Comparison of ENCODE assay signal across 12 cellular contexts in the genomic region with DNA sequence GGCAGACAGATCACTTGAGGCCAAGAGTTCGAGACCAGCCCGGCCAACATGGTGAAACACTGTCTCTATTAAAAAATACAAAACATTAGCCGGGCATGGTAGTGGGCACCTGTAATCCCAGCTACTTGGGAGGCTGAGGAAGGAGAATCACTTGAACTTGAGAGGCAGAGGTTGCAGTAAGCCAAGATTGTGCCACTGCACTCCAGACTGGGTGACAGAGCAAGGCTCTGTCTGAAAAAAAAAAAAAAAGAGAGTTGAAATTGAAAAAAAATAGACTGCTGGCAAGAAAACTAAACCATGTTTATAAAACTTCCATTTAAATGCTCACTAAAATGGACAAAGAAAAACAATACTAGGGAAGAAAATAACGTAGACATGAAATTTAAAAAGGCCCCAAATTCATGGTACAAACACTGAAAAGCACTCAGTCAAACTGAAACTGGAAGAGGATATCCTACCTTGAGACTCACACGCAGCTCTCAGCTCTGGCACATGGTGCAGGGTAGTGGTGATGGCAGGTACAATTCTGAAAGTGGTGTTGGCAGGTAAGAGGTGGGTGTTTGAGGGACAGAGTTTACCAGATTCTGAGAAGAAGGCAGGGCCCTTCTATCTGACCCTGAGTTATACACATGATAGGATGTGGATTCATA. TPM values are rescaled to one million over a fixed set of nuclear protein-coding genes. Genes with fewer than 3 reads are reported as not detected.
A peak's percentile ranks its signal among the peaks of the same experiment; 100 is the strongest.
DNase-seq lines count a peak whose midpoint lies in the region; ATAC-seq, FAIRE-seq and TF ChIP-seq lines count a peak whose summit lies in the region.
"Had no signal": no experiment of that assay in that cellular context is flagged by ENCODE, and none has a peak within 500 bp of the region (broad histone marks: within the 10 kb centered on the region; RNA-seq: fewer than 3 reads in every experiment).

No MANE protein-coding gene starts in this region.

- peaks cover 38% of the 10 kb centered on the region for H3K36me3 Mint-ChIP-seq in activated CD8-positive, alpha-beta T cell treated with anti-CD3 and anti-CD28 coated beads for 36 hours (ENCODE audit: low read depth)
- H3K36me3 Mint-ChIP-seq in nephron progenitor cell (ENCODE audit: low read depth) (peaks cover 38% of the 10 kb centered on the region), neural progenitor cell (peaks cover 19% of the 10 kb centered on the region)

- no peak overlapping the region for H2AFZ ChIP-seq in neural progenitor cell (replicated peaks)

- H3K4me2 ChIP-seq in neural progenitor cell, result no peak overlapping the region

- ATAC-seq in HG02588 (IDR thresholded peaks at IDR 0.05; ENCODE audit: unreplicated experiment) (peak; percentile 51), HG03139 (IDR thresholded peaks at IDR 0.05; ENCODE audit: unreplicated experiment) (no peak), HG02884 (IDR thresholded peaks at IDR 0.05; ENCODE audit: unreplicated experiment) (no peak)
- ATAC-seq in activated CD8-positive, alpha-beta T cell treated with anti-CD3 and anti-CD28 coated beads for 36 hours, result peak; percentile 97

- POLR2A ChIA-PET in activated CD8-positive, alpha-beta T cell treated with anti-CD3 and anti-CD28 coated beads for 36 hours (lab: Charles Lee), result interaction anchor here (0.6 to 1.4 kb wide), 4 partner anchors 19 to 143 kb away, joined by 3 to 5 read pairs (median 3); partner anchors contain the start of genes ALOX12B and CNTROB

- peak overlapping the region; percentile 21 for H3K4me3 Mint-ChIP-seq in activated CD8-positive, alpha-beta T cell treated with anti-CD3 and anti-CD28 coated beads for 36 hours
- H3K4me3 Mint-ChIP-seq in nephron progenitor cell (no peak overlapping the region), neural progenitor cell (no peak overlapping the region)

- no peaks in the 10 kb centered on the region for H3K27me3 ChIP-seq in neural progenitor cell

- H3F3A ChIP-seq in neural progenitor cell (ENCODE audit: low read depth), result no peaks in the 10 kb centered on the region

- H3K27ac Mint-ChIP-seq in activated CD8-positive, alpha-beta T cell treated with anti-CD3 and anti-CD28 coated beads for 36 hours, result peak overlapping the region; percentile 83
- H3K27ac Mint-ChIP-seq in nephron progenitor cell (peak overlapping the region; percentile 57), neural progenitor cell (no peak overlapping the region)

- peaks cover 29% of the 10 kb centered on the region for H3K4me1 Mint-ChIP-seq in activated CD8-positive, alpha-beta T cell treated with anti-CD3 and anti-CD28 coated beads for 36 hours (ENCODE audit: low read depth)
- H3K4me1 Mint-ChIP-seq in nephron progenitor cell (no peaks in the 10 kb centered on the region), neural progenitor cell (no peaks in the 10 kb centered on the region)

- CTCF ChIA-PET in activated CD8-positive, alpha-beta T cell treated with anti-CD3 and anti-CD28 coated beads for 36 hours (lab: Charles Lee), result interaction anchor here (1.2 to 1.7 kb wide), 3 partner anchors 16 to 109 kb away, joined by 4 to 7 read pairs (median 4); no protein-coding TSS in a partner anchor

- H3K4me3 ChIP-seq in neural progenitor cell, result no peak overlapping the region
- H3K4me3 ChIP-seq: thoracic aorta had no signal

- peak; percentile 93 for FAIRE-seq in GM12892 (lab: Jason Lieb, UNC)
- FAIRE-seq: islet of Langerhans had no signal

- H3K36me3 ChIP-seq in neural progenitor cell, result peaks cover 4% of the 10 kb centered on the region

- no peaks in the 10 kb centered on the region for H3K27me3 Mint-ChIP-seq in activated CD8-positive, alpha-beta T cell treated with anti-CD3 and anti-CD28 coated beads for 36 hours
- H3K27me3 Mint-ChIP-seq in nephron progenitor cell (ENCODE audit: low read depth, poor library complexity) (peaks cover 3% of the 10 kb centered on the region), neural progenitor cell (ENCODE audit: insufficient read depth, low read depth) (peaks cover 5% of the 10 kb centered on the region)

- no peak for TF ChIP-seq CTCF in activated CD8-positive, alpha-beta T cell treated with anti-CD3 and anti-CD28 coated beads for 36 hours (IDR thresholded peaks at IDR 0.05)
- no peak for TF ChIP-seq CTCF in nephron progenitor cell (IDR thresholded peaks at IDR 0.05)
- TF ChIP-seq CTCF in neural progenitor cell (IDR thresholded peaks at IDR 0.05), result no peak

- no peak overlapping the region for H3K9ac ChIP-seq in neural progenitor cell

- DNase-seq in GM12892 (ENCODE audit: insufficient read length) (no peak), nephron progenitor cell (no peak), NCI-H187 (lab: John Stamatoyannopoulos, UW) (no peak), neural progenitor cell (ENCODE audit: low spot score) (no peak)
- DNase-seq in activated CD8-positive, alpha-beta T cell treated with anti-CD3 and anti-CD28 coated beads for 36 hours, result peak; percentile 70
- DNase-seq: NCI-H1105 treated with DMSO at 0.1 percent for 48 hours, retina had no signal

- no peaks in the 10 kb centered on the region for H3K4me1 ChIP-seq in neural progenitor cell

- H3K79me2 ChIP-seq in neural progenitor cell (ENCODE audit: low read depth), result no peaks in the 10 kb centered on the region

- H3K27ac ChIP-seq in neural progenitor cell, result no peak overlapping the region
- H3K27ac ChIP-seq: thoracic aorta had no signal

- H4K20me1 ChIP-seq in neural progenitor cell (ENCODE audit: low read depth), result no peaks in the 10 kb centered on the region

- intact Hi-C loops in activated CD8-positive, alpha-beta T cell treated with anti-CD3 and anti-CD28 coated beads for 36 hours (cut with micrococcal nuclease), result no loop called here

- no peaks in the 10 kb centered on the region for H3K9me3 Mint-ChIP-seq in activated CD8-positive, alpha-beta T cell treated with anti-CD3 and anti-CD28 coated beads for 36 hours
- H3K9me3 Mint-ChIP-seq in nephron progenitor cell (no peaks in the 10 kb centered on the region), neural progenitor cell (no peaks in the 10 kb centered on the region)

- H3K9me3 ChIP-seq in neural progenitor cell (ENCODE audit: low read depth), result no peaks in the 10 kb centered on the region
- H3K9me3 ChIP-seq: thoracic aorta had no signal

- TF ChIP-seq POLR2A in GM12892 (IDR thresholded peaks at IDR 0.05; ENCODE audit: low read depth, low read length), result no peak

RNA-seq across cellular contexts. Expression of gene CNTROB, which starts 19.3 kb away (rescaled TPM):
- polyA plus RNA-seq in GM12892 (2012; ENCODE audit: missing spikeins), result 27.4 TPM
- 10 to 100 TPM; 48.4 to 54.1 TPM for total RNA-seq in activated CD8-positive, alpha-beta T cell treated with anti-CD3 and anti-CD28 coated beads for 36 hours
- total RNA-seq in neural progenitor cell (ENCODE audit: low replicate concordance), result 21.2 and 48.8 TPM in 2 replicates

RNA-seq across cellular contexts. Expression of gene TRAPPC1, which starts 19.5 kb away (rescaled TPM):
- polyA plus RNA-seq in GM12892 (2012; ENCODE audit: missing spikeins), result 166 TPM
- 100 to 1,000 TPM; 140 to 143 TPM for total RNA-seq in activated CD8-positive, alpha-beta T cell treated with anti-CD3 and anti-CD28 coated beads for 36 hours
- 9.8 and 30.9 TPM in 2 replicates for total RNA-seq in neural progenitor cell (ENCODE audit: low replicate concordance)

RNA-seq across cellular contexts. Expression of gene KCNAB3, which starts 21.6 kb away (rescaled TPM):
- polyA plus RNA-seq in GM12892 (2012; ENCODE audit: missing spikeins), result 4.2 TPM
- total RNA-seq in activated CD8-positive, alpha-beta T cell treated with anti-CD3 and anti-CD28 coated beads for 36 hours, result 1 to 10 TPM; 7.2 to 7.6 TPM
- 1.0 and 2.7 TPM in 2 replicates for total RNA-seq in neural progenitor cell (ENCODE audit: low replicate concordance)
- total RNA-seq: thoracic aorta had no signal

RNA-seq across cellular contexts. Expression of gene RNF227, which starts 35.2 kb away (rescaled TPM):
- 3.8 TPM for polyA plus RNA-seq in GM12892 (2012; ENCODE audit: missing spikeins)
- total RNA-seq in activated CD8-positive, alpha-beta T cell treated with anti-CD3 and anti-CD28 coated beads for 36 hours, result 1 to 10 TPM; 5.1 to 5.2 TPM
- total RNA-seq in neural progenitor cell (ENCODE audit: low replicate concordance), result 4.0 and 4.8 TPM in 2 replicates

RNA-seq across cellular contexts. Expression of gene GUCY2D, which starts 51.1 kb away (rescaled TPM):
- polyA plus RNA-seq in GM12892 (2012; ENCODE audit: missing spikeins), result not detected
- not detected for total RNA-seq in activated CD8-positive, alpha-beta T cell treated with anti-CD3 and anti-CD28 coated beads for 36 hours
- 0.37 TPM in 1 of 2 replicates, not detected in the other for total RNA-seq in neural progenitor cell (ENCODE audit: low replicate concordance)
- total RNA-seq: thoracic aorta had no signal

Comparison
In these comparisons a context has a peak if more than half of its experiments do, and no peak if none do; other contexts are left out.
1. ATAC-seq: peak in HG02588 (single experiment) and activated CD8-positive, alpha-beta T cell treated with anti-CD3 and anti-CD28 coated beads for 36 hours (single experiment); none in HG03139 (single experiment) and HG02884 (single experiment).